ENCODE assay signal across 11 cellular contexts in genomic region chr20:48684501-48685041, GRCh38.
DNase-seq lines count a peak whose midpoint lies in the region; ATAC-seq and TF ChIP-seq lines count a peak whose summit lies in the region.
"Had no signal": no experiment of that assay in that cellular context is flagged by ENCODE, and none has a peak within 500 bp of the region (broad histone marks: within the 10 kb centered on the region; RNA-seq: fewer than 3 reads in every experiment).

No MANE protein-coding gene starts in this region.

- H3K4me1 Mint-ChIP-seq in nephron: peaks cover 40% of the 10 kb centered on the region

- peaks cover 68% of the 10 kb centered on the region for H3K4me1 ChIP-seq in BLaER1

- no peak overlapping the region for H3K4me3 ChIP-seq in BLaER1
- H3K4me3 ChIP-seq: ascending aorta had no signal

- peaks cover 3% of the 10 kb centered on the region for H3K27me3 Mint-ChIP-seq in nephron (ENCODE audit: low read depth)
- H3K27me3 Mint-ChIP-seq: IgD-negative memory B cell had no signal

- TF ChIP-seq CTCF in nephron (IDR thresholded peaks at IDR 0.05; ENCODE audit: unreplicated experiment in 3 of 3): no peak

- H3K27ac Mint-ChIP-seq in nephron: peak overlapping the region in 1 of 3 experiments; percentile 73

- H3K4me3 Mint-ChIP-seq in nephron: peak overlapping the region in 2 of 3 experiments; percentile 4 to 24
- H3K4me3 Mint-ChIP-seq: IgD-negative memory B cell had no signal

- no peak overlapping the region for H3K9ac ChIP-seq in BLaER1

- H3K36me3 Mint-ChIP-seq in nephron (ENCODE audit: low read depth): no peaks in the 10 kb centered on the region
- H3K36me3 Mint-ChIP-seq: IgD-negative memory B cell had no signal

- H3K4me2 ChIP-seq in BLaER1: peak overlapping the region; percentile 87

- peak overlapping the region; percentile 12; the same call in 1 of the 2 replicates for H3K27ac ChIP-seq in BLaER1

- no peaks in the 10 kb centered on the region for H3K9me3 ChIP-seq in BLaER1
- H3K9me3 ChIP-seq: ascending aorta had no signal

- H3K9me3 Mint-ChIP-seq in nephron: no peaks in the 10 kb centered on the region
- H3K9me3 Mint-ChIP-seq: IgD-negative memory B cell had no signal

- DNase-seq in HT1080 (ENCODE audit: low read depth): peak; percentile 25
- peak; percentile 27 for DNase-seq in astrocyte of the hippocampus (ENCODE audit: low read depth, low spot score)
- no peak for DNase-seq in DMS53 (lab: John Stamatoyannopoulos, UW)
- DNase-seq: activated CD4-positive, alpha-beta T cell treated with anti-CD3 and anti-CD28 coated beads for 1 hour had no signal

- ATAC-seq in GM21723 (IDR thresholded peaks at IDR 0.05; ENCODE audit: unreplicated experiment) (no peak), GM18502 (IDR thresholded peaks at IDR 0.05; ENCODE audit: poor library complexity, unreplicated experiment) (no peak), GM21515 (IDR thresholded peaks at IDR 0.05; ENCODE audit: unreplicated experiment) (no peak)

- H3K27me3 ChIP-seq in BLaER1: no peaks in the 10 kb centered on the region
- H3K27me3 ChIP-seq: ascending aorta had no signal

- H4K20me1 ChIP-seq in BLaER1: no peaks in the 10 kb centered on the region

- H3K36me3 ChIP-seq in BLaER1: no peaks in the 10 kb centered on the region; the same call in 1 of the 2 replicates
